8 cellular contexts compared by ENCODE assay signal in genomic region chr4:82366431-82366830, GRCh38. TPM values are rescaled to one million over a fixed set of nuclear protein-coding genes. Genes with fewer than 3 reads are reported as not detected.
A peak's percentile ranks its signal among the peaks of the same experiment; 100 is the strongest.
DNase-seq lines count a peak whose midpoint lies in the region; ATAC-seq and TF ChIP-seq lines count a peak whose summit lies in the region.
"Not testable (repeated sequence)": the region's sequence is repeated elsewhere in the genome, so short reads cannot be mapped to it uniquely, and the experiment has no call there.

No MANE protein-coding gene starts in this region.

- H3K4me1 ChIP-seq in CD4-positive, alpha-beta memory T cell (ENCODE audit: insufficient read depth, low read length): peaks cover 99% of the 10 kb centered on the region
- H3K4me1 ChIP-seq in GM23338 (ENCODE audit: insufficient read depth): peaks cover 38% of the 10 kb centered on the region

- CTCF ChIA-PET in CD4-positive, alpha-beta memory T cell (lab: Charles Lee; ENCODE audit: partially characterized antibody): interaction anchor here (1.1 to 3.0 kb wide), 2 partner anchors 10 to 63 kb away, joined by 4 to 15 read pairs; partner anchors contain the start of gene HNRNPDL
- CTCF ChIA-PET in WTC11 (lab: Charles Lee): interaction anchor here (1.3 kb wide), 1 partner anchor 82 kb away, joined by 6 read pairs; no protein-coding TSS in a partner anchor

- peaks cover 21 to 64% of the 10 kb centered on the region in 2 donors for H3K36me3 Mint-ChIP-seq in CD4-positive, alpha-beta memory T cell
- H3K36me3 Mint-ChIP-seq in GM23338 (ENCODE audit: low read depth): peaks cover 83% of the 10 kb centered on the region
- H3K36me3 Mint-ChIP-seq in WTC11: peaks cover 48% of the 10 kb centered on the region
- peaks cover 3 to 34% of the 10 kb centered on the region in 2 donors for H3K36me3 Mint-ChIP-seq in activated T-cell treated with anti-CD3 and anti-CD28 coated beads, Interleukin-2, amount 50 U/mL, for 72 hours (ENCODE audit: insufficient read depth in 2 of 2)
- H3K36me3 Mint-ChIP-seq in activated naive CD8-positive, alpha-beta T cell: peaks cover 11% of the 10 kb centered on the region
- H3K36me3 Mint-ChIP-seq in effector memory CD8-positive, alpha-beta T cell (ENCODE audit: insufficient read depth): peaks cover 68% of the 10 kb centered on the region
- peaks cover 18% of the 10 kb centered on the region for H3K36me3 Mint-ChIP-seq in neural crest cell (ENCODE audit: low read depth)
- peaks cover 16% of the 10 kb centered on the region for H3K36me3 Mint-ChIP-seq in type B pancreatic cell

- H3K4me3 ChIP-seq in CD4-positive, alpha-beta memory T cell (ENCODE audit: low read length in 2 of 2); GM23338: not testable (repeated sequence)

- H3K9me3 Mint-ChIP-seq in CD4-positive, alpha-beta memory T cell; GM23338; WTC11; activated T-cell treated with anti-CD3 and anti-CD28 coated beads, Interleukin-2, amount 50 U/mL, for 72 hours; activated naive CD8-positive, alpha-beta T cell (ENCODE audit: low read depth); effector memory CD8-positive, alpha-beta T cell; neural crest cell; type B pancreatic cell: not testable (repeated sequence)

- H3K27ac Mint-ChIP-seq in CD4-positive, alpha-beta memory T cell: peak overlapping the region in 5 of 7 donors; percentile 67 to 99 (median 78)
- H3K27ac Mint-ChIP-seq in GM23338; WTC11; activated T-cell treated with anti-CD3 and anti-CD28 coated beads, Interleukin-2, amount 50 U/mL, for 72 hours; neural crest cell (ENCODE audit: unreplicated experiment): not testable (repeated sequence)
- peak overlapping the region; percentile 46 for H3K27ac Mint-ChIP-seq in activated naive CD8-positive, alpha-beta T cell
- peak overlapping the region; percentile 79 to 83 for H3K27ac Mint-ChIP-seq in effector memory CD8-positive, alpha-beta T cell
- H3K27ac Mint-ChIP-seq in type B pancreatic cell: peak overlapping the region; percentile 71

- not testable (repeated sequence) for H2AFZ ChIP-seq in GM23338

- not testable (repeated sequence) for ATAC-seq in GM23338; WTC11; activated T-cell treated with anti-CD3 and anti-CD28 coated beads, Interleukin-2, amount 50 U/mL, for 72 hours (replicated peaks in 1 of 2); effector memory CD8-positive, alpha-beta T cell (replicated peaks)

- H3K27ac ChIP-seq in CD4-positive, alpha-beta memory T cell (ENCODE audit: low read depth, low read length); GM23338 (ENCODE audit: low read depth): not testable (repeated sequence)

- not testable (repeated sequence) for TF ChIP-seq CTCF in GM23338 (conservative IDR thresholded peaks at IDR 0.05; ENCODE audit: low read depth in 2 of 2); WTC11 (IDR thresholded peaks at IDR 0.05); neural crest cell (conservative IDR thresholded peaks at IDR 0.05); type B pancreatic cell (conservative IDR thresholded peaks at IDR 0.05)

- H3F3A ChIP-seq in GM23338 (replicated peaks; ENCODE audit: low read depth): not testable (repeated sequence)

- H3K4me2 ChIP-seq in GM23338: not testable (repeated sequence)

- not testable (repeated sequence) for H3K27me3 ChIP-seq in CD4-positive, alpha-beta memory T cell (ENCODE audit: insufficient read depth, low read length); GM23338 (ENCODE audit: insufficient read depth)

- POLR2A ChIA-PET in CD4-positive, alpha-beta memory T cell (lab: Charles Lee; ENCODE audit: partially characterized antibody): interaction anchor here (1.2 to 1.9 kb wide), 2 partner anchors 8 to 63 kb away, joined by 4 to 9 read pairs; partner anchors contain the start of genes HNRNPD and HNRNPDL
- POLR2A ChIA-PET in WTC11 (lab: Charles Lee): interaction anchor here (0.6 to 2.3 kb wide), 2 partner anchors 62 to 113 kb away, joined by 5 to 8 read pairs; no protein-coding TSS in a partner anchor

- H3K36me3 ChIP-seq in CD4-positive, alpha-beta memory T cell (ENCODE audit: insufficient read depth, low read length): not testable (repeated sequence)
- H3K36me3 ChIP-seq in GM23338 (ENCODE audit: insufficient read depth): peaks cover 26% of the 10 kb centered on the region

- not testable (repeated sequence) for H3K9me3 ChIP-seq in CD4-positive, alpha-beta memory T cell (ENCODE audit: control insufficient read depth in 1 of 2, low read length in 2 of 2)

- H4K20me1 ChIP-seq in GM23338 (replicated peaks; ENCODE audit: insufficient read depth): peaks cover 82% of the 10 kb centered on the region

- intact Hi-C loops in CD4-positive, alpha-beta memory T cell (cut with micrococcal nuclease): not testable (repeated sequence)

- not testable (repeated sequence) for H3K9me2 ChIP-seq in GM23338 (ENCODE audit: insufficient read depth)

- H3K4me1 Mint-ChIP-seq in CD4-positive, alpha-beta memory T cell: peaks cover 64 to 97% (median 78%) of the 10 kb centered on the region in 4 donors
- H3K4me1 Mint-ChIP-seq in GM23338 (peaks cover 67% of the 10 kb centered on the region), WTC11 (peaks cover 80% of the 10 kb centered on the region), neural crest cell (peaks cover 72% of the 10 kb centered on the region), type B pancreatic cell (ENCODE audit: unreplicated experiment) (peaks cover 52% of the 10 kb centered on the region)
- peaks cover 95% of the 10 kb centered on the region for H3K4me1 Mint-ChIP-seq in activated T-cell treated with anti-CD3 and anti-CD28 coated beads, Interleukin-2, amount 50 U/mL, for 72 hours (ENCODE audit: low read depth)
- peaks cover 88% of the 10 kb centered on the region for H3K4me1 Mint-ChIP-seq in activated naive CD8-positive, alpha-beta T cell (ENCODE audit: low read depth)
- H3K4me1 Mint-ChIP-seq in effector memory CD8-positive, alpha-beta T cell (ENCODE audit: low read depth in 2 of 2): peaks cover 50 to 80% of the 10 kb centered on the region in 2 donors

- not testable (repeated sequence) for DNase-seq in CD4-positive, alpha-beta memory T cell; GM23338 (ENCODE audit: low spot score); WTC11 (ENCODE audit: low spot score); activated T-cell treated with anti-CD3 and anti-CD28 coated beads, Interleukin-2, amount 50 U/mL, for 72 hours; effector memory CD8-positive, alpha-beta T cell; neural crest cell (ENCODE audit: low read depth, low spot score); type B pancreatic cell (ENCODE audit: extremely low spot score, unreplicated experiment)

- peaks cover 100% of the 10 kb centered on the region for H3K79me2 ChIP-seq in GM23338 (replicated peaks; ENCODE audit: insufficient read depth)

- H3K4me3 Mint-ChIP-seq in CD4-positive, alpha-beta memory T cell: peak overlapping the region in 6 of 8 donors; percentile 31 to 76 (median 46)
- peak overlapping the region; percentile 44 for H3K4me3 Mint-ChIP-seq in GM23338
- peak overlapping the region; percentile 25 for H3K4me3 Mint-ChIP-seq in WTC11
- peak overlapping the region; percentile 49 to 90 for H3K4me3 Mint-ChIP-seq in activated T-cell treated with anti-CD3 and anti-CD28 coated beads, Interleukin-2, amount 50 U/mL, for 72 hours
- H3K4me3 Mint-ChIP-seq in activated naive CD8-positive, alpha-beta T cell: peak overlapping the region; percentile 69
- peak overlapping the region; percentile 43 to 94 for H3K4me3 Mint-ChIP-seq in effector memory CD8-positive, alpha-beta T cell
- H3K4me3 Mint-ChIP-seq in neural crest cell: peak overlapping the region; percentile 47
- H3K4me3 Mint-ChIP-seq in type B pancreatic cell: peak overlapping the region; percentile 31

- not testable (repeated sequence) for H3K27me3 Mint-ChIP-seq in CD4-positive, alpha-beta memory T cell; GM23338 (ENCODE audit: insufficient read depth, low read depth, poor library complexity); WTC11 (ENCODE audit: low read depth); activated T-cell treated with anti-CD3 and anti-CD28 coated beads, Interleukin-2, amount 50 U/mL, for 72 hours (ENCODE audit: low read depth); activated naive CD8-positive, alpha-beta T cell; effector memory CD8-positive, alpha-beta T cell; neural crest cell (ENCODE audit: low read depth); type B pancreatic cell

RNA-seq across cellular contexts. Expression of gene HNRNPD, which starts 7.4 kb away (rescaled TPM):
- total RNA-seq in CD4-positive, alpha-beta memory T cell: 100 to 1,000 TPM; 234 to 247 TPM
- polyA plus RNA-seq in CD4-positive, alpha-beta memory T cell: 100 to 1,000 TPM; 158 to 268 TPM
- 245 and 308 TPM in 2 replicates for total RNA-seq in GM23338 (2014; rRNA removed; shearing (Covaris generic))
- 768 and 785 TPM in 2 replicates for polyA plus RNA-seq in GM23338 (2016; fragmentation: Nextera tagmentation; extraction: Ambion mirVana)
- 493 to 580 TPM (median 496 TPM) in 3 replicates for total RNA-seq in WTC11 (2021)
- total RNA-seq in activated T-cell treated with anti-CD3 and anti-CD28 coated beads, Interleukin-2, amount 50 U/mL, for 72 hours: 100 to 1,000 TPM; 255 to 265 TPM
- total RNA-seq in neural crest cell: 610 and 642 TPM in 2 replicates
- 225 and 367 TPM in 2 replicates for total RNA-seq in type B pancreatic cell (ENCODE audit: low replicate concordance)
